11 cellular contexts compared by ENCODE assay signal in genomic region chr21:24223625-24224024, GRCh38.
"Had no signal": no experiment of that assay in that cellular context is flagged by ENCODE, and none has a peak within 500 bp of the region (broad histone marks: within the 10 kb centered on the region; RNA-seq: fewer than 3 reads in every experiment).

No MANE protein-coding gene starts in this region.

- H3K4me3 ChIP-seq: thoracic aorta, upper lobe of right lung had no signal

- H3K27me3 ChIP-seq: upper lobe of right lung had no signal

- H3K27ac ChIP-seq: thoracic aorta, upper lobe of right lung had no signal

- H3K36me3 ChIP-seq: thoracic aorta, upper lobe of right lung had no signal

- H3K9me3 ChIP-seq: upper lobe of right lung had no signal

- DNase-seq: activated CD4-positive, alpha-beta T cell treated with anti-CD3 and anti-CD28 coated beads, Interleukin-2, amount 50 U/mL, for 1 hour; activated naive CD8-positive, alpha-beta T cell treated with anti-CD3 and anti-CD28 coated beads for 36 hours; anterior cingulate cortex; cerebellar nuclear complex; dermis blood vessel endothelial cell; glutamatergic neuron; stimulated activated CD4-positive, alpha-beta T cell treated with anti-CD3 and anti-CD28 coated beads, Interleukin-1b, Interleukin-23, amount 100 ng/mL, for 48 hours; T1000; upper lobe of right lung had no signal

- H3K4me1 ChIP-seq: upper lobe of right lung had no signal

- ATAC-seq: natural killer cell treated with Interleukin-12 subunit alpha and Interleukin-12 subunit beta and Interleukin-15 and Interleukin-18, amount 100 ng/mL, for 72 hours had no signal
